In the genomic region with DNA sequence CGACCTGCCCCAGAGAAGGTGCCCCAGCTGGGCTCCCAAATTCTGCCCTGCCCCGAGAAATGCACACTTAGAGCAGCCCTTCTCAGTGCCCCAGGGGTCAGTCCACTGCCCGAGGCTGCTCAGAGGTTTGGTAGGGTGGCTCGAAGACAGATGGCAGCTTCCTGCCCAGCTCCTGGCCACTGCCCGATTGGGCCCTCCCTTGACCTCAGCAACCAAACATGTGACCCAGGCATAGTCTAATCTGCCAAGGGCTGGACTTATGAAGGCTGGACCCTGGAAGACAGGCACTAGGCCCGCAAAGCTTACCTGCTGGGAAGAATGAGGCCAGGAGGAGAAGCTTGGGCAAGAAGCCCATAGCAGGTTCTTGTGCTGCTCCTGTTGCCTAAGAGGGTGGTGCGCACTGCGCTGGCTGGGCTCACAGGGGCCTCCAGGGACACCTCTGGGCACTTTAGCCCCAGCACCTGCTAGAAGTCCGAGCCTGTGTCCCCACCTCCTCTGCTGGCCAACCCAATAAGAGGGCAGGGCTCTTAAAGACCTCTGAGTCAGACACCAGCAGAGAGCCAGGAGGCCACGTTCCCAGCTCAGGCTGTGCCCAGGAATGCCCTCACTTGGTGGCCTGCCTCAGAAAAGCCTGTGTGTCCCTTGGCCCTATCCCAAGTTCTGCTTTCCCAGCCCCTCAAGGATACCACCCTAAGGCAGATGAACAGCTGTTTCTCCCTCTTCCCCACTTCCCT, we compare ENCODE assay signal across 18 cellular contexts. TPM values are rescaled to one million over a fixed set of nuclear protein-coding genes. Genes with fewer than 3 reads are reported as not detected.
DNase-seq lines count a peak whose midpoint lies in the region; ATAC-seq and TF ChIP-seq lines count a peak whose summit lies in the region.
"Had no signal": no experiment of that assay in that cellular context is flagged by ENCODE, and none has a peak within 500 bp of the region (broad histone marks: within the 10 kb centered on the region; RNA-seq: fewer than 3 reads in every experiment).

No MANE protein-coding gene starts in this region.

- H3K4me1 ChIP-seq in left ventricle myocardium inferior: peaks cover 24% of the 10 kb centered on the region
- H3K4me1 ChIP-seq in tibial artery: peaks cover 0 to 20% (median 12%) of the 10 kb centered on the region in 4 donors
- H3K4me1 ChIP-seq: neural progenitor cell had no signal

- no peak overlapping the region for H3K27ac ChIP-seq in left ventricle myocardium inferior (replicated peaks)
- H3K27ac ChIP-seq in tibial artery: peak overlapping the region; percentile 13 to 60
- H3K27ac ChIP-seq: neural progenitor cell had no signal

- H3K27me3 ChIP-seq in left ventricle myocardium inferior (ENCODE audit: low read depth): no peaks in the 10 kb centered on the region
- H3K27me3 ChIP-seq in tibial artery: no peaks in the 10 kb centered on the region
- H3K27me3 ChIP-seq: neural progenitor cell had no signal

- H3K4me3 Mint-ChIP-seq in stimulated activated effector memory CD8-positive, alpha-beta T cell treated with anti-CD3 and anti-CD28 coated beads, Interleukin-12 subunit alpha, Interleukin-12 subunit beta, amount 100 ng/mL, for 72 hours: no peak overlapping the region
- H3K4me3 Mint-ChIP-seq: neural progenitor cell; stimulated activated naive CD8-positive, alpha-beta T cell treated with anti-CD3 and anti-CD28 coated beads, Interleukin-15, Interleukin-2, amounts not matched to agents 100 ng/mL and 50 ng/mL, for 24 hours had no signal

- TF ChIP-seq CTCF in left ventricle myocardium inferior (IDR thresholded peaks at IDR 0.05; ENCODE audit: borderline replicate concordance): no peak
- TF ChIP-seq CTCF in tibial artery (IDR thresholded peaks at IDR 0.05): no peak

- peaks cover 11% of the 10 kb centered on the region for H3K4me1 Mint-ChIP-seq in stimulated activated effector memory CD8-positive, alpha-beta T cell treated with anti-CD3 and anti-CD28 coated beads, Interleukin-12 subunit alpha, Interleukin-12 subunit beta, amount 100 ng/mL, for 72 hours
- H3K4me1 Mint-ChIP-seq: neural progenitor cell had no signal

- H3K9me3 ChIP-seq in left ventricle myocardium inferior (replicated peaks) (no peaks in the 10 kb centered on the region), tibial artery (no peaks in the 10 kb centered on the region)

- intact Hi-C loops in Right ventricle myocardium inferior (cut with DNase I): loop anchor here (10.0 kb wide), 1 partner anchor 922 kb away; no protein-coding TSS in a partner anchor
- intact Hi-C loops in left ventricle myocardium inferior (cut with micrococcal nuclease): no loop called here
- intact Hi-C loops in tibial artery (cut with DNase I; ENCODE audit: low total_unique reads): no loop called here

- DNase-seq in Right ventricle myocardium inferior (ENCODE audit: missing footprints): peak; percentile 53
- DNase-seq in left ventricle myocardium inferior: no peak
- peak; percentile 66 for DNase-seq in astrocyte of the hippocampus (ENCODE audit: low read depth, low spot score)
- peak; percentile 19 for DNase-seq in kidney tubule cell (ENCODE audit: low spot score)
- DNase-seq in tibial artery: peak; percentile 54 to 89
- DNase-seq in NCI-H446 treated with DMSO at 0.1 percent for 48 hours (lab: John Stamatoyannopoulos, UW): no peak
- DNase-seq in stimulated activated effector memory CD8-positive, alpha-beta T cell treated with anti-CD3 and anti-CD28 coated beads, Interleukin-12 subunit alpha, Interleukin-12 subunit beta, amount 100 ng/mL, for 72 hours (ENCODE audit: low spot score in 2 of 2): no peak
- DNase-seq: ACHN, Calu3, mesendoderm, NCI-H146, NCI-H510A treated with DMSO at 0.1 percent for 48 hours, RPMI8226, T-helper 2 cell had no signal

- ATAC-seq in Right ventricle myocardium inferior (peak; percentile 28), GM21737 (IDR thresholded peaks at IDR 0.05; ENCODE audit: unreplicated experiment) (no peak)
- ATAC-seq in stimulated activated effector memory CD8-positive, alpha-beta T cell treated with anti-CD3 and anti-CD28 coated beads, Interleukin-12 subunit alpha, Interleukin-12 subunit beta, amount 100 ng/mL, for 72 hours: no peak

- no peak overlapping the region for H3K4me3 ChIP-seq in left ventricle myocardium inferior
- no peak overlapping the region for H3K4me3 ChIP-seq in tibial artery
- H3K4me3 ChIP-seq: neural progenitor cell had no signal

- H3K36me3 ChIP-seq in left ventricle myocardium inferior (no peaks in the 10 kb centered on the region), tibial artery (no peaks in the 10 kb centered on the region)
- H3K36me3 ChIP-seq: neural progenitor cell had no signal

- H3K27ac Mint-ChIP-seq in stimulated activated effector memory CD8-positive, alpha-beta T cell treated with anti-CD3 and anti-CD28 coated beads, Interleukin-12 subunit alpha, Interleukin-12 subunit beta, amount 100 ng/mL, for 72 hours: no peak overlapping the region
- H3K27ac Mint-ChIP-seq: neural progenitor cell; stimulated activated naive CD8-positive, alpha-beta T cell treated with anti-CD3 and anti-CD28 coated beads, Interleukin-15, Interleukin-2, amounts not matched to agents 100 ng/mL and 50 ng/mL, for 24 hours had no signal

- no peaks in the 10 kb centered on the region for H3K9me3 Mint-ChIP-seq in stimulated activated effector memory CD8-positive, alpha-beta T cell treated with anti-CD3 and anti-CD28 coated beads, Interleukin-12 subunit alpha, Interleukin-12 subunit beta, amount 100 ng/mL, for 72 hours
- H3K9me3 Mint-ChIP-seq: neural progenitor cell; stimulated activated naive CD8-positive, alpha-beta T cell treated with anti-CD3 and anti-CD28 coated beads, Interleukin-15, Interleukin-2, amounts not matched to agents 100 ng/mL and 50 ng/mL, for 24 hours had no signal

- no peaks in the 10 kb centered on the region for H3K36me3 Mint-ChIP-seq in stimulated activated effector memory CD8-positive, alpha-beta T cell treated with anti-CD3 and anti-CD28 coated beads, Interleukin-12 subunit alpha, Interleukin-12 subunit beta, amount 100 ng/mL, for 72 hours
- H3K36me3 Mint-ChIP-seq: neural progenitor cell had no signal

RNA-seq across cellular contexts. Expression of gene SIGLEC1, which starts 5.5 kb away (rescaled TPM):
- total RNA-seq in Right ventricle myocardium inferior: 9.5 TPM
- total RNA-seq in left ventricle myocardium inferior: 6.4 TPM
- total RNA-seq: Calu3, epithelial cell of proximal tubule had no signal

RNA-seq across cellular contexts. Expression of gene ADAM33, which starts 25.1 kb away (rescaled TPM):
- 13.4 TPM for total RNA-seq in Right ventricle myocardium inferior
- 10.8 TPM for total RNA-seq in left ventricle myocardium inferior
- total RNA-seq: Calu3, epithelial cell of proximal tubule had no signal

RNA-seq across cellular contexts. Expression of gene HSPA12B, which starts 25.5 kb away (rescaled TPM):
- total RNA-seq in Right ventricle myocardium inferior (17.5 TPM), left ventricle myocardium inferior (12.5 TPM)
- total RNA-seq: Calu3, epithelial cell of proximal tubule had no signal

RNA-seq across cellular contexts. Expression of gene GFRA4, which starts 43.7 kb away (rescaled TPM):
- total RNA-seq in Right ventricle myocardium inferior (not detected), left ventricle myocardium inferior (not detected)
- total RNA-seq: Calu3, epithelial cell of proximal tubule had no signal

Comparison
In these comparisons a context has a peak if more than half of its experiments do, and no peak if none do; other contexts are left out.
1. DNase-seq: peak in Right ventricle myocardium inferior (single experiment), astrocyte of the hippocampus (single experiment), kidney tubule cell (single experiment) and tibial artery (2 of 2); none in left ventricle myocardium inferior (single experiment), NCI-H446 treated with DMSO at 0.1 percent for 48 hours (single experiment) and stimulated activated effector memory CD8-positive, alpha-beta T cell treated with anti-CD3 and anti-CD28 coated beads, Interleukin-12 subunit alpha, Interleukin-12 subunit beta, amount 100 ng/mL, for 72 hours (0 of 2).